ENCODE assay signal across 20 cellular contexts in genomic region chr6:141364232-141364631, GRCh38.
"Had no signal": no experiment of that assay in that cellular context is flagged by ENCODE, and none has a peak within 500 bp of the region (broad histone marks: within the 10 kb centered on the region; RNA-seq: fewer than 3 reads in every experiment).

No MANE protein-coding gene starts in this region.

- FAIRE-seq: endothelial cell of umbilical vein, frontal cortex, keratinocyte had no signal

- DNase-seq: dermis blood vessel endothelial cell; dorsolateral prefrontal cortex; effector CD4-positive, alpha-beta T cell; effector memory CD4-positive, alpha-beta T cell; foreskin keratinocyte; heart left ventricle; hypothalamus; immature natural killer cell; left cardiac atrium; left lung; left ventricle myocardium superior; lower lobe of right lung; mesenchymal stem cell; mucosa of descending colon; naive B cell; naive thymus-derived CD8-positive, alpha-beta T cell had no signal

- ATAC-seq: foreskin keratinocyte; gastroesophageal sphincter; heart left ventricle; left cardiac atrium; left lung; left ventricle myocardium superior; lower lobe of right lung; mucosa of descending colon; naive thymus-derived CD8-positive, alpha-beta T cell had no signal
